1 cellular context compared by ENCODE assay signal in the genomic region with DNA sequence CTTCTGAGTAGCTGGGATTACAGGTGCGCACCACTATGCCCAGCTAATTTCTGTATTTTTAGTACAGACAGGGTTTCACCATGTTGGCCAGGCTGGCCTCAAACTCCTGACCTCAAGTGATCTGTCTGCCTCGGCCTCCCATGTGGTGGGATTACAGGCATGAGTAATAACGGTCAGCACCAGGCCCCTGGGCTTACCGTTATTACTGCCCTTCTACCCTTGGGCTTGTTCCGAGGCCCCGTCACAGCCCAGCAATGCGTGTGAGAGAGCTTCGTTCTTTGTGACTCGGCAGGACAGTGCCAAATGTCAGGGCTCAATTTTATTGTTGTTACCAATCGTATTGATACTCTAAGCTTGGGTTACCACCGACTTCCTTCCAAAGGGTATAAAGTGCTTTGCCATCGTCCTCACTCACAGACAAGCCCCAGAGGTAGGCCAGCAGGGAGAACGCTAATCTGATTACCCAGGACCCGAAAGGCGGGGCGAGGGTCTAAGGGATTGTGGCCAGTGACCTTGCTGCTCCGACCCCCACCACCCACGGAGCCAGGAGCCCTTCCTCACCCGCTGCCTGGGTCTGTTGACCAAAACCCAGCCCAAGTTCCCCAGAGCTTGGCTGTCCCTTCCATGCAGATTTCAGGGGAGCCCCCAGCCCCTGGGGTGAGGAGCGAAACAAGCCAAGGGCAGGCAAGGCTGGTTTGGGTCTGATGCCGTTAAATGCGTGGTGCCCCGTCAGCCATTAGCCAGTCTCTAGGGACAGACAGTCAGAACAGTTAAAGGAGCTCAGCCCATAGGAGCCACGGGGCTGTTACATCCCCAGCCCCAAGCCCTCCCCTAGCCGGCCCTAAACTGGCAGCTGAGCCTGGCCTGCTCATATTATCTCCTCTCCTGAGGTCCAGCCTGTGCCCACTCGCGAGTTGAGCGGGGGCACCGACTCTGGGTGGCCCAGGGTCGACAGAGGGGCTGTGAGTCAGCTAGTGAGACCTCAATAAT.
TF ChIP-seq lines count a peak whose summit lies in the region.

No MANE protein-coding gene starts in this region.

TF ChIP-seq in GM23338, 12 proteins besides CTCF, POLR2A, EP300 and RAD21 (continued from another document):
- TF ChIP-seq, protein P1, sequence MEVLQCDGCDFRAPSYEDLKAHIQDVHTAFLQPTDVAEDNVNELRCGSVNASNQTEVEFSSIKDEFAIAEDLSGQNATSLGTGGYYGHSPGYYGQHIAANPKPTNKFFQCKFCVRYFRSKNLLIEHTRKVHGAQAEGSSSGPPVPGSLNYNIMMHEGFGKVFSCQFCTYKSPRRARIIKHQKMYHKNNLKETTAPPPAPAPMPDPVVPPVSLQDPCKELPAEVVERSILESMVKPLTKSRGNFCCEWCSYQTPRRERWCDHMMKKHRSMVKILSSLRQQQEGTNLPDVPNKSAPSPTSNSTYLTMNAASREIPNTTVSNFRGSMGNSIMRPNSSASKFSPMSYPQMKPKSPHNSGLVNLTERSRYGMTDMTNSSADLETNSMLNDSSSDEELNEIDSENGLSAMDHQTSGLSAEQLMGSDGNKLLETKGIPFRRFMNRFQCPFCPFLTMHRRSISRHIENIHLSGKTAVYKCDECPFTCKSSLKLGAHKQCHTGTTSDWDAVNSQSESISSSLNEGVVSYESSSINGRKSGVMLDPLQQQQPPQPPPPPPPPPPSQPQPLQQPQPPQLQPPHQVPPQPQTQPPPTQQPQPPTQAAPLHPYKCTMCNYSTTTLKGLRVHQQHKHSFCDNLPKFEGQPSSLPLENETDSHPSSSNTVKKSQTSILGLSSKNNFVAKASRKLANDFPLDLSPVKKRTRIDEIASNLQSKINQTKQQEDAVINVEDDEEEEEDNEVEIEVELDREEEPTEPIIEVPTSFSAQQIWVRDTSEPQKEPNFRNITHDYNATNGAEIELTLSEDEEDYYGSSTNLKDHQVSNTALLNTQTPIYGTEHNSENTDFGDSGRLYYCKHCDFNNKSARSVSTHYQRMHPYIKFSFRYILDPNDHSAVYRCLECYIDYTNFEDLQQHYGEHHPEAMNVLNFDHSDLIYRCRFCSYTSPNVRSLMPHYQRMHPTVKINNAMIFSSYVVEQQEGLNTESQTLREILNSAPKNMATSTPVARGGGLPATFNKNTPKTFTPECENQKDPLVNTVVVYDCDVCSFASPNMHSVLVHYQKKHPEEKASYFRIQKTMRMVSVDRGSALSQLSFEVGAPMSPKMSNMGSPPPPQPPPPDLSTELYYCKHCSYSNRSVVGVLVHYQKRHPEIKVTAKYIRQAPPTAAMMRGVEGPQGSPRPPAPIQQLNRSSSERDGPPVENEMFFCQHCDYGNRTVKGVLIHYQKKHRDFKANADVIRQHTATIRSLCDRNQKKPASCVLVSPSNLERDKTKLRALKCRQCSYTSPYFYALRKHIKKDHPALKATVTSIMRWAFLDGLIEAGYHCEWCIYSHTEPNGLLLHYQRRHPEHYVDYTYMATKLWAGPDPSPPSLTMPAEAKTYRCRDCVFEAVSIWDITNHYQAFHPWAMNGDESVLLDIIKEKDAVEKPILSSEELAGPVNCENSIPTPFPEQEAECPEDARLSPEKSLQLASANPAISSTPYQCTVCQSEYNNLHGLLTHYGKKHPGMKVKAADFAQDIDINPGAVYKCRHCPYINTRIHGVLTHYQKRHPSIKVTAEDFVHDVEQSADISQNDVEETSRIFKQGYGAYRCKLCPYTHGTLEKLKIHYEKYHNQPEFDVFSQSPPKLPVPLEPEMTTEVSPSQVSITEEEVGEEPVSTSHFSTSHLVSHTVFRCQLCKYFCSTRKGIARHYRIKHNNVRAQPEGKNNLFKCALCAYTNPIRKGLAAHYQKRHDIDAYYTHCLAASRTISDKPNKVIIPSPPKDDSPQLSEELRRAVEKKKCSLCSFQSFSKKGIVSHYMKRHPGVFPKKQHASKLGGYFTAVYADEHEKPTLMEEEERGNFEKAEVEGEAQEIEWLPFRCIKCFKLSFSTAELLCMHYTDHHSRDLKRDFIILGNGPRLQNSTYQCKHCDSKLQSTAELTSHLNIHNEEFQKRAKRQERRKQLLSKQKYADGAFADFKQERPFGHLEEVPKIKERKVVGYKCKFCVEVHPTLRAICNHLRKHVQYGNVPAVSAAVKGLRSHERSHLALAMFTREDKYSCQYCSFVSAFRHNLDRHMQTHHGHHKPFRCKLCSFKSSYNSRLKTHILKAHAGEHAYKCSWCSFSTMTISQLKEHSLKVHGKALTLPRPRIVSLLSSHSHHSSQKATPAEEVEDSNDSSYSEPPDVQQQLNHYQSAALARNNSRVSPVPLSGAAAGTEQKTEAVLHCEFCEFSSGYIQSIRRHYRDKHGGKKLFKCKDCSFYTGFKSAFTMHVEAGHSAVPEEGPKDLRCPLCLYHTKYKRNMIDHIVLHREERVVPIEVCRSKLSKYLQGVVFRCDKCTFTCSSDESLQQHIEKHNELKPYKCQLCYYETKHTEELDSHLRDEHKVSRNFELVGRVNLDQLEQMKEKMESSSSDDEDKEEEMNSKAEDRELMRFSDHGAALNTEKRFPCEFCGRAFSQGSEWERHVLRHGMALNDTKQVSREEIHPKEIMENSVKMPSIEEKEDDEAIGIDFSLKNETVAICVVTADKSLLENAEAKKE (CRISPR knock-in tag; IDR thresholded peaks at IDR 0.05), result no peak
- TF ChIP-seq ZNF331 (CRISPR knock-in tag; IDR thresholded peaks at IDR 0.05; ENCODE audit: low read depth) (no peak), STAT1 (IDR thresholded peaks at IDR 0.05; ENCODE audit: unreplicated experiment) (no peak), CREB1 (CRISPR knock-in tag; IDR thresholded peaks at IDR 0.05; ENCODE audit: low read depth) (no peak)
- TF ChIP-seq, protein P2, sequence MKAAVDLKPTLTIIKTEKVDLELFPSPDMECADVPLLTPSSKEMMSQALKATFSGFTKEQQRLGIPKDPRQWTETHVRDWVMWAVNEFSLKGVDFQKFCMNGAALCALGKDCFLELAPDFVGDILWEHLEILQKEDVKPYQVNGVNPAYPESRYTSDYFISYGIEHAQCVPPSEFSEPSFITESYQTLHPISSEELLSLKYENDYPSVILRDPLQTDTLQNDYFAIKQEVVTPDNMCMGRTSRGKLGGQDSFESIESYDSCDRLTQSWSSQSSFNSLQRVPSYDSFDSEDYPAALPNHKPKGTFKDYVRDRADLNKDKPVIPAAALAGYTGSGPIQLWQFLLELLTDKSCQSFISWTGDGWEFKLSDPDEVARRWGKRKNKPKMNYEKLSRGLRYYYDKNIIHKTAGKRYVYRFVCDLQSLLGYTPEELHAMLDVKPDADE (IDR thresholded peaks at IDR 0.05), result no peak
